In the genomic region with DNA sequence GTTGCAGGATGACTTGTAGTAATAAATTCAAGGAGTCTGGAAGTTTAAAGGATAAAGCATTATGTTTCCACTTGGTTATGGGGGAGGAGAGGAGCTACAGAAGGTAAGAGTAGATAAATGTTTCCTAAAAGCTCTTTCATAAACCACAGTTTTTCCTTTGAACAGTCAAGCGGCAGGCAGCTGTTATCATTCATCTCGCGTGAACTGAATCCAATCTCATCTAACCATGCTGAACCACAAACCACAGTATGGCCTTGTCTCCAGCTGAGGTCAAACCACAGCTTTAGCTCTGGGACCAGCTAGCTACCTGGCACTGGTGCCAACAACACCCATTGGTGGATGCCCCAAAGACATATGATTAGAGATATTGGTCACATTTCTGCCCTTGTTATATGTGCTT, we compare ENCODE assay signal across 1 cellular context.
TF ChIP-seq lines count a peak whose summit lies in the region.

No MANE protein-coding gene starts in this region.

TF ChIP-seq in K562, 482 proteins besides CTCF, POLR2A, EP300 and RAD21 (continued from another document and continues in another):
- TF ChIP-seq, protein P1, sequence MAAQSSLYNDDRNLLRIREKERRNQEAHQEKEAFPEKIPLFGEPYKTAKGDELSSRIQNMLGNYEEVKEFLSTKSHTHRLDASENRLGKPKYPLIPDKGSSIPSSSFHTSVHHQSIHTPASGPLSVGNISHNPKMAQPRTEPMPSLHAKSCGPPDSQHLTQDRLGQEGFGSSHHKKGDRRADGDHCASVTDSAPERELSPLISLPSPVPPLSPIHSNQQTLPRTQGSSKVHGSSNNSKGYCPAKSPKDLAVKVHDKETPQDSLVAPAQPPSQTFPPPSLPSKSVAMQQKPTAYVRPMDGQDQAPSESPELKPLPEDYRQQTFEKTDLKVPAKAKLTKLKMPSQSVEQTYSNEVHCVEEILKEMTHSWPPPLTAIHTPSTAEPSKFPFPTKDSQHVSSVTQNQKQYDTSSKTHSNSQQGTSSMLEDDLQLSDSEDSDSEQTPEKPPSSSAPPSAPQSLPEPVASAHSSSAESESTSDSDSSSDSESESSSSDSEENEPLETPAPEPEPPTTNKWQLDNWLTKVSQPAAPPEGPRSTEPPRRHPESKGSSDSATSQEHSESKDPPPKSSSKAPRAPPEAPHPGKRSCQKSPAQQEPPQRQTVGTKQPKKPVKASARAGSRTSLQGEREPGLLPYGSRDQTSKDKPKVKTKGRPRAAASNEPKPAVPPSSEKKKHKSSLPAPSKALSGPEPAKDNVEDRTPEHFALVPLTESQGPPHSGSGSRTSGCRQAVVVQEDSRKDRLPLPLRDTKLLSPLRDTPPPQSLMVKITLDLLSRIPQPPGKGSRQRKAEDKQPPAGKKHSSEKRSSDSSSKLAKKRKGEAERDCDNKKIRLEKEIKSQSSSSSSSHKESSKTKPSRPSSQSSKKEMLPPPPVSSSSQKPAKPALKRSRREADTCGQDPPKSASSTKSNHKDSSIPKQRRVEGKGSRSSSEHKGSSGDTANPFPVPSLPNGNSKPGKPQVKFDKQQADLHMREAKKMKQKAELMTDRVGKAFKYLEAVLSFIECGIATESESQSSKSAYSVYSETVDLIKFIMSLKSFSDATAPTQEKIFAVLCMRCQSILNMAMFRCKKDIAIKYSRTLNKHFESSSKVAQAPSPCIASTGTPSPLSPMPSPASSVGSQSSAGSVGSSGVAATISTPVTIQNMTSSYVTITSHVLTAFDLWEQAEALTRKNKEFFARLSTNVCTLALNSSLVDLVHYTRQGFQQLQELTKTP (IDR thresholded peaks at IDR 0.05; ENCODE audit: low read depth in 1 of 2, partially characterized antibody in 2 of 2), result peak in 1 of 2 experiments; percentile 58
- TF ChIP-seq ZBTB17 (CRISPR knock-in tag; IDR thresholded peaks at IDR 0.05), result no peak
- TF ChIP-seq, protein P2, sequence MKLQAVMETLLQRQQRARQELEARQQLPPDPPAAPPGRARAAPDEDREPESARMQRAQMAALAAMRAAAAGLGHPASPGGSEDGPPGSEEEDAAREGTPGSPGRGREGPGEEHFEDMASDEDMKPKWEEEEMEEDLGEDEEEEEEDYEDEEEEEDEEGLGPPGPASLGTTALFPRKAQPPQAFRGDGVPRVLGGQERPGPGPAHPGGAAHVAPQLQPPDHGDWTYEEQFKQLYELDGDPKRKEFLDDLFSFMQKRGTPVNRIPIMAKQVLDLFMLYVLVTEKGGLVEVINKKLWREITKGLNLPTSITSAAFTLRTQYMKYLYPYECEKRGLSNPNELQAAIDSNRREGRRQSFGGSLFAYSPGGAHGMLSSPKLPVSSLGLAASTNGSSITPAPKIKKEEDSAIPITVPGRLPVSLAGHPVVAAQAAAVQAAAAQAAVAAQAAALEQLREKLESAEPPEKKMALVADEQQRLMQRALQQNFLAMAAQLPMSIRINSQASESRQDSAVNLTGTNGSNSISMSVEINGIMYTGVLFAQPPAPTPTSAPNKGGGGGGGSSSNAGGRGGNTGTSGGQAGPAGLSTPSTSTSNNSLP (IDR thresholded peaks at IDR 0.05; ENCODE audit: borderline replicate concordance, low read depth, low read length), result no peak
- TF ChIP-seq SP1 (CRISPR knock-in tag; IDR thresholded peaks at IDR 0.05), result no peak
- TF ChIP-seq MYBL2 (IDR thresholded peaks at IDR 0.05; ENCODE audit: low read depth), result no peak
- no peak for TF ChIP-seq MYBL2 (CRISPR knock-in tag; IDR thresholded peaks at IDR 0.05; ENCODE audit: borderline replicate concordance)
- TF ChIP-seq POLR2AphosphoS5 (IDR thresholded peaks at IDR 0.05; ENCODE audit: control insufficient read depth, insufficient read depth, low read depth, low read length), result peak; percentile 89
- TF ChIP-seq CAMTA2 (CRISPR knock-in tag; conservative IDR thresholded peaks at IDR 0.05), result no peak
- no peak for TF ChIP-seq CHD4 (IDR thresholded peaks at IDR 0.05; ENCODE audit: insufficient read depth, insufficient replicate concordance, low read depth, low read length, poor library complexity, severe bottlenecking)
- TF ChIP-seq HDAC1 (IDR thresholded peaks at IDR 0.05), result peak in 1 of 2 experiments; percentile 96; a peak in 3 of 4 replicates
- no peak for TF ChIP-seq MXI1 (IDR thresholded peaks at IDR 0.05; ENCODE audit: low read depth, low read length)
- TF ChIP-seq TBL1XR1 (IDR thresholded peaks at IDR 0.05; ENCODE audit: low read length in 2 of 2), result peak in 1 of 2 experiments; percentile 68; a peak in 1 of 4 replicates
- no peak for TF ChIP-seq HBP1 (CRISPR knock-in tag; IDR thresholded peaks at IDR 0.05)
- TF ChIP-seq MEF2D (tag; conservative IDR thresholded peaks at IDR 0.05; ENCODE audit: low read depth), result no peak; the same call in 1 of the 2 replicates
- no peak for TF ChIP-seq TAF7 (tag; IDR thresholded peaks at IDR 0.05)
- TF ChIP-seq ZNF197 (CRISPR knock-in tag; IDR thresholded peaks at IDR 0.05; ENCODE audit: low read depth), result 0 out of 2 replicates have a peak, but pooled peaks have one; percentile 51
- TF ChIP-seq SIN3B (IDR thresholded peaks at IDR 0.05; ENCODE audit: low read depth), result no peak
- TF ChIP-seq NR0B1 (IDR thresholded peaks at IDR 0.05; ENCODE audit: partially characterized antibody), result no peak
- no peak for TF ChIP-seq HLTF (IDR thresholded peaks at IDR 0.05)
- TF ChIP-seq, protein P3, sequence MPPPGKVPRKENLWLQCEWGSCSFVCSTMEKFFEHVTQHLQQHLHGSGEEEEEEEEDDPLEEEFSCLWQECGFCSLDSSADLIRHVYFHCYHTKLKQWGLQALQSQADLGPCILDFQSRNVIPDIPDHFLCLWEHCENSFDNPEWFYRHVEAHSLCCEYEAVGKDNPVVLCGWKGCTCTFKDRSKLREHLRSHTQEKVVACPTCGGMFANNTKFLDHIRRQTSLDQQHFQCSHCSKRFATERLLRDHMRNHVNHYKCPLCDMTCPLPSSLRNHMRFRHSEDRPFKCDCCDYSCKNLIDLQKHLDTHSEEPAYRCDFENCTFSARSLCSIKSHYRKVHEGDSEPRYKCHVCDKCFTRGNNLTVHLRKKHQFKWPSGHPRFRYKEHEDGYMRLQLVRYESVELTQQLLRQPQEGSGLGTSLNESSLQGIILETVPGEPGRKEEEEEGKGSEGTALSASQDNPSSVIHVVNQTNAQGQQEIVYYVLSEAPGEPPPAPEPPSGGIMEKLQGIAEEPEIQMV (tag; conservative IDR thresholded peaks at IDR 0.05; ENCODE audit: low read depth), result no peak
- TF ChIP-seq BRF2 (IDR thresholded peaks at IDR 0.05; ENCODE audit: borderline replicate concordance, insufficient read depth, insufficient read length), result no peak
- TF ChIP-seq, protein P4, sequence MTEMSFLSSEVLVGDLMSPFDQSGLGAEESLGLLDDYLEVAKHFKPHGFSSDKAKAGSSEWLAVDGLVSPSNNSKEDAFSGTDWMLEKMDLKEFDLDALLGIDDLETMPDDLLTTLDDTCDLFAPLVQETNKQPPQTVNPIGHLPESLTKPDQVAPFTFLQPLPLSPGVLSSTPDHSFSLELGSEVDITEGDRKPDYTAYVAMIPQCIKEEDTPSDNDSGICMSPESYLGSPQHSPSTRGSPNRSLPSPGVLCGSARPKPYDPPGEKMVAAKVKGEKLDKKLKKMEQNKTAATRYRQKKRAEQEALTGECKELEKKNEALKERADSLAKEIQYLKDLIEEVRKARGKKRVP (CRISPR knock-in tag; IDR thresholded peaks at IDR 0.05), result no peak
- peak; percentile 95 for TF ChIP-seq TCF3 (CRISPR knock-in tag; IDR thresholded peaks at IDR 0.05)
- TF ChIP-seq SMARCA4 (IDR thresholded peaks at IDR 0.05), result peak; percentile 91
- TF ChIP-seq ZNF830 (CRISPR knock-in tag; IDR thresholded peaks at IDR 0.05), result no peak
- no peak for TF ChIP-seq ZNF384 (IDR thresholded peaks at IDR 0.05; ENCODE audit: low read depth, low read length)
- no peak; a peak in 1 of 4 replicates for TF ChIP-seq ETV6 (IDR thresholded peaks at IDR 0.05; ENCODE audit: borderline replicate concordance in 1 of 2, low read depth in 2 of 2, low read length in 1 of 2)
- no peak for TF ChIP-seq ETV6 (CRISPR knock-in tag; IDR thresholded peaks at IDR 0.05; ENCODE audit: borderline replicate concordance)
- peak; percentile 97 for TF ChIP-seq CBFA2T3 (IDR thresholded peaks at IDR 0.05)
- no peak for TF ChIP-seq ARID4B (CRISPR knock-in tag; IDR thresholded peaks at IDR 0.05)
- no peak for TF ChIP-seq PURB (CRISPR knock-in tag; IDR thresholded peaks at IDR 0.05; ENCODE audit: low read depth)
- peak; percentile 85; the same call in 1 of the 2 replicates for TF ChIP-seq PHB2 (IDR thresholded peaks at IDR 0.05; ENCODE audit: low read depth)
- TF ChIP-seq ZFX (CRISPR knock-in tag; IDR thresholded peaks at IDR 0.05), result no peak
- no peak for TF ChIP-seq U2AF2 (optimal IDR thresholded peaks at IDR 0.05; ENCODE audit: low read depth, low read length)
- no peak for TF ChIP-seq TAF9B (IDR thresholded peaks at IDR 0.05; ENCODE audit: partially characterized antibody)
- TF ChIP-seq KAT2B (IDR thresholded peaks at IDR 0.05; ENCODE audit: low read depth, low read length), result no peak
- no peak for TF ChIP-seq POLR2H (tag; IDR thresholded peaks at IDR 0.05; ENCODE audit: low read depth)
- peak; percentile 95 for TF ChIP-seq MTA2 (IDR thresholded peaks at IDR 0.05; ENCODE audit: low read depth)
- TF ChIP-seq SP2 (IDR thresholded peaks at IDR 0.05; ENCODE audit: extremely low read depth, low read depth, low read length, poor library complexity, severe bottlenecking), result no peak
- no peak for TF ChIP-seq CHD1 (IDR thresholded peaks at IDR 0.05; ENCODE audit: low read length)
- TF ChIP-seq HSF4 (CRISPR knock-in tag; IDR thresholded peaks at IDR 0.05; ENCODE audit: borderline replicate concordance), result no peak
- no peak for TF ChIP-seq ELF2 (CRISPR knock-in tag; IDR thresholded peaks at IDR 0.05)
- TF ChIP-seq ARHGAP35 (IDR thresholded peaks at IDR 0.05; ENCODE audit: partially characterized antibody), result no peak
- peak; percentile 45 for TF ChIP-seq NEUROD1 (IDR thresholded peaks at IDR 0.05; ENCODE audit: borderline replicate concordance, low read depth, low read length, partially characterized antibody)
